ENCODE assay signal across 9 cellular contexts in the genomic region with DNA sequence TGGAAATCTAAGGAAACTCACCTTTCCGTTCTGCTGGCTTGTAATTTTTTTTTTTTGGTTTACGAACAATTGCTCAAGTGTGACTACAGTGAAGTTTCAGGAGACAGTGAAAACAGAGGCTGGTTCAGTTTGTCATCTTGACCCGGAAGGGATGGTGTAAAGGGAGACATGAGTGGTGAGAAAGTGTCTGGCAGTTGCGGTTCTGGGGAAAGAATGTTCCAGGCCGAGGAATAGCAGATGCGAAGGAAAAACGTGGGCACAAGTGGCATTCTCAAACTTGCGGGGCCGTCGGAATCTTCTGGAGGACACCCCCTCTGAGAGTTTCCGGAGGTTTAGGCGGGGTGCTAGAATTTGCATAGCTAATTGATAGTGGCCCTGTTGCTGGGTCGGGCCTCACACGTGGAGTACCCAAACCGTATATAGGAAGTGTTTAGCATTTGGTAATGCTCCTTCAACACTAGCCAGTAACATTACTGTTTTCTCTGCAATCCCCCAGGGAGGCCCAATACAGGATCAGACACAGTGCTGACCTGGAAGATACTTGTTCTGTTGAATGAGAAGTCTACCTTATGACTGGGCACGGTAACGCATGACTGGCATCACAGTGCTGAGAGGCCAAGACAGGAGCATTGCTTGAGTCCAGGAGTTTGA. TPM values are rescaled to one million over a fixed set of nuclear protein-coding genes. Genes with fewer than 3 reads are reported as not detected.
DNase-seq lines count a peak whose midpoint lies in the region; ATAC-seq, FAIRE-seq and TF ChIP-seq lines count a peak whose summit lies in the region.
"Had no signal": no experiment of that assay in that cellular context is flagged by ENCODE, and none has a peak within 500 bp of the region (broad histone marks: within the 10 kb centered on the region; RNA-seq: fewer than 3 reads in every experiment).

No MANE protein-coding gene starts in this region.

- DNase-seq in GM12892 (ENCODE audit: insufficient read length), result peak; percentile 70
- no peak for DNase-seq in activated naive CD8-positive, alpha-beta T cell treated with anti-CD3 and anti-CD28 coated beads for 36 hours
- DNase-seq in NCI-H2029 treated with DMSO at 0.1 percent for 48 hours (lab: John Stamatoyannopoulos, UW), result no peak
- DNase-seq in cortex of kidney (lab: John Stamatoyannopoulos, UW), result no peak
- DNase-seq in activated T-cell treated with anti-CD3 and anti-CD28 coated beads, Interleukin-2, amount 50 U/mL, for 1 hour, result no peak
- no peak for DNase-seq in small intestine
- DNase-seq: DMS79 had no signal

- no peaks in the 10 kb centered on the region for H3K9me3 Mint-ChIP-seq in activated naive CD8-positive, alpha-beta T cell treated with anti-CD3 and anti-CD28 coated beads for 36 hours

- peaks cover 28% of the 10 kb centered on the region for H3K27me3 Mint-ChIP-seq in activated naive CD8-positive, alpha-beta T cell treated with anti-CD3 and anti-CD28 coated beads for 36 hours

- H3K4me1 Mint-ChIP-seq in activated naive CD8-positive, alpha-beta T cell treated with anti-CD3 and anti-CD28 coated beads for 36 hours, result peaks cover 19% of the 10 kb centered on the region

- no peak overlapping the region for H3K4me3 ChIP-seq in small intestine (ENCODE audit: low read depth in 1 of 2, low read length in 2 of 2)

- H3K27ac Mint-ChIP-seq in activated naive CD8-positive, alpha-beta T cell treated with anti-CD3 and anti-CD28 coated beads for 36 hours, result peak overlapping the region; percentile 27

- FAIRE-seq in GM12892 (lab: Jason Lieb, UNC), result peak; percentile 95
- FAIRE-seq in small intestine (lab: Jason Lieb, UNC), result no peak

- H3K9me3 ChIP-seq in small intestine (ENCODE audit: control insufficient read depth, low read depth), result no peaks in the 10 kb centered on the region

- no peaks in the 10 kb centered on the region for H3K36me3 Mint-ChIP-seq in activated naive CD8-positive, alpha-beta T cell treated with anti-CD3 and anti-CD28 coated beads for 36 hours

- WGBS in small intestine, 3 donors, result 68 to 79% (median 78%) methylated on average over 17 of the region's 17 CpGs

- no peak overlapping the region for H3K27ac ChIP-seq in small intestine (ENCODE audit: low read depth in 1 of 2, low read length in 1 of 2)

- H3K27me3 ChIP-seq in small intestine (ENCODE audit: control insufficient read depth in 2 of 2, insufficient read depth in 2 of 2, low read length in 2 of 2), result peaks cover 0 to 11% of the 10 kb centered on the region in 2 donors

- peak; percentile 40 for ATAC-seq in GM21360 (IDR thresholded peaks at IDR 0.05; ENCODE audit: unreplicated experiment)
- ATAC-seq in HG03108 (IDR thresholded peaks at IDR 0.05; ENCODE audit: unreplicated experiment), result peak; percentile 42

- no peak overlapping the region for H3K4me3 Mint-ChIP-seq in activated naive CD8-positive, alpha-beta T cell treated with anti-CD3 and anti-CD28 coated beads for 36 hours

- peak; percentile 37; the same call in 1 of the 2 replicates for TF ChIP-seq POLR2A in GM12892 (IDR thresholded peaks at IDR 0.05; ENCODE audit: low read depth, low read length)

- no peaks in the 10 kb centered on the region for H3K36me3 ChIP-seq in small intestine (ENCODE audit: control insufficient read depth in 2 of 2, insufficient read depth in 2 of 2, low read length in 2 of 2)

- peaks cover 0 to 2% of the 10 kb centered on the region in 2 donors for H3K4me1 ChIP-seq in small intestine (ENCODE audit: control insufficient read depth in 2 of 2, insufficient read depth in 1 of 2, low read depth in 1 of 2, low read length in 1 of 2)

RNA-seq across cellular contexts. Expression of gene TNFSF9, which starts 2.8 kb away (rescaled TPM):
- polyA plus RNA-seq in GM12892 (2012; ENCODE audit: missing spikeins), result 43.7 TPM
- 1 to 10 TPM; 2.3 to 2.5 TPM for total RNA-seq in activated naive CD8-positive, alpha-beta T cell treated with anti-CD3 and anti-CD28 coated beads for 36 hours
- polyA plus RNA-seq in small intestine, result under 1 TPM in 1 of 3 donors, not detected in 2; 0.37 TPM

RNA-seq across cellular contexts. Expression of gene TUBB4A, which starts 25.9 kb away (rescaled TPM):
- polyA plus RNA-seq in GM12892 (2012; ENCODE audit: missing spikeins), result 1.5 TPM
- total RNA-seq in activated naive CD8-positive, alpha-beta T cell treated with anti-CD3 and anti-CD28 coated beads for 36 hours, result 1 to 10 TPM; 7.3 to 7.8 TPM
- 1 to 10 TPM in 2 of 3 donors, not detected in 1; 1.1 to 5.8 TPM for polyA plus RNA-seq in small intestine

RNA-seq across cellular contexts. Expression of gene DENND1C, which starts 46.4 kb away (rescaled TPM):
- 20.8 TPM for polyA plus RNA-seq in GM12892 (2012; ENCODE audit: missing spikeins)
- 10 to 100 TPM; 62.4 to 63.2 TPM for total RNA-seq in activated naive CD8-positive, alpha-beta T cell treated with anti-CD3 and anti-CD28 coated beads for 36 hours
- 10 to 100 TPM in 1 of 3 donors, 1 to 10 TPM in 2; 4.0 to 11.2 (median 8.1) TPM for polyA plus RNA-seq in small intestine
